In genomic region chr4:184168406-184169019, GRCh38 we compare ENCODE assay signal across 8 cellular contexts. TPM values are rescaled to one million over a fixed set of nuclear protein-coding genes. Genes with fewer than 3 reads are reported as not detected.
DNase-seq lines count a peak whose midpoint lies in the region; ATAC-seq and TF ChIP-seq lines count a peak whose summit lies in the region.

No MANE protein-coding gene starts in this region.

- intact Hi-C loops in mucosa of descending colon (cut with DNase I, micrococcal nuclease), result loop anchor here (2.0 to 10.0 kb wide), 3 partner anchors 64 to 328 kb away; no protein-coding TSS in a partner anchor

- H3K4me1 Mint-ChIP-seq in activated CD8-positive, alpha-beta memory T cell treated with anti-CD3 and anti-CD28 coated beads, Interleukin-2, amount 10 ng/mL, durations not matched to agents 7 days and 5 days, result peaks cover 22% of the 10 kb centered on the region

- DNase-seq in NCI-H2029 treated with DMSO at 0.1 percent for 48 hours (lab: John Stamatoyannopoulos, UW), result peak; percentile 1
- no peak for DNase-seq in NCI-H2029 (lab: John Stamatoyannopoulos, UW)
- DNase-seq in NCI-H510A (lab: John Stamatoyannopoulos, UW), result peak; percentile 11
- peak; percentile 65 for DNase-seq in activated CD8-positive, alpha-beta memory T cell treated with anti-CD3 and anti-CD28 coated beads, Interleukin-2, amount 10 ng/mL, durations not matched to agents 7 days and 5 days
- DNase-seq in epidermal melanocyte (ENCODE audit: insufficient read length, low spot score), result peak; percentile 65
- DNase-seq in mucosa of descending colon, result peak; percentile 66 to 80 (median 78)
- peak; percentile 5 to 6 for DNase-seq in stimulated activated CD8-positive, alpha-beta memory T cell treated with anti-CD3 and anti-CD28 coated beads, Interleukin-7, amount 100 ng/mL, for 1 hour (ENCODE audit: low read depth in 2 of 2)

- H3K9me3 ChIP-seq in mucosa of descending colon, result no peaks in the 10 kb centered on the region

- peaks cover 63% of the 10 kb centered on the region for H3K27me3 Mint-ChIP-seq in activated CD8-positive, alpha-beta memory T cell treated with anti-CD3 and anti-CD28 coated beads, Interleukin-2, amount 10 ng/mL, durations not matched to agents 7 days and 5 days

- H3K4me3 ChIP-seq in mucosa of descending colon, result no peak overlapping the region

- TF ChIP-seq CTCF in mucosa of descending colon (IDR thresholded peaks at IDR 0.05), result peak; percentile 95

- peaks cover 10% of the 10 kb centered on the region for H3K36me3 Mint-ChIP-seq in activated CD8-positive, alpha-beta memory T cell treated with anti-CD3 and anti-CD28 coated beads, Interleukin-2, amount 10 ng/mL, durations not matched to agents 7 days and 5 days

- H3K9me3 Mint-ChIP-seq in activated CD8-positive, alpha-beta memory T cell treated with anti-CD3 and anti-CD28 coated beads, Interleukin-2, amount 10 ng/mL, durations not matched to agents 7 days and 5 days (ENCODE audit: low read depth), result no peaks in the 10 kb centered on the region

- no peaks in the 10 kb centered on the region for H3K4me1 ChIP-seq in mucosa of descending colon (ENCODE audit: low read depth)

- H3K4me3 Mint-ChIP-seq in activated CD8-positive, alpha-beta memory T cell treated with anti-CD3 and anti-CD28 coated beads, Interleukin-2, amount 10 ng/mL, durations not matched to agents 7 days and 5 days, result peak overlapping the region; percentile 12

- no peak overlapping the region for H3K27ac Mint-ChIP-seq in activated CD8-positive, alpha-beta memory T cell treated with anti-CD3 and anti-CD28 coated beads, Interleukin-2, amount 10 ng/mL, durations not matched to agents 7 days and 5 days

- ATAC-seq in HG02870 (IDR thresholded peaks at IDR 0.05; ENCODE audit: unreplicated experiment) (peak; percentile 50), mucosa of descending colon (peak; percentile 95)
- ATAC-seq in activated CD8-positive, alpha-beta memory T cell treated with anti-CD3 and anti-CD28 coated beads, Interleukin-2, amount 10 ng/mL, durations not matched to agents 7 days and 5 days, result peak; percentile 92

- H3K36me3 ChIP-seq in mucosa of descending colon (ENCODE audit: low read depth), result no peaks in the 10 kb centered on the region

- CTCF ChIA-PET in activated CD8-positive, alpha-beta memory T cell treated with anti-CD3 and anti-CD28 coated beads, Interleukin-2, amount 10 ng/mL, durations not matched to agents 7 days and 5 days (lab: Charles Lee), result interaction anchor here (0.6 to 2.4 kb wide), 16 partner anchors 9 to 830 kb away, joined by 3 to 9 read pairs (median 4); no protein-coding TSS in a partner anchor

RNA-seq across cellular contexts. Expression of gene ENPP6, which starts 49.2 kb away (rescaled TPM):
- total RNA-seq in activated CD8-positive, alpha-beta memory T cell treated with anti-CD3 and anti-CD28 coated beads, Interleukin-2, amount 10 ng/mL, durations not matched to agents 7 days and 5 days, result 1 to 10 TPM; 6.2 to 6.9 TPM
- under 1 TPM; 0.35 to 0.57 (median 0.43) TPM for total RNA-seq in mucosa of descending colon

Comparison
In these comparisons a context has a peak if more than half of its experiments do, and no peak if none do; other contexts are left out.
1. RNA of gene ENPP6, which starts 49.2 kb away (total RNA-seq): 6.2 to 6.9 TPM in activated CD8-positive, alpha-beta memory T cell treated with anti-CD3 and anti-CD28 coated beads, Interleukin-2, amount 10 ng/mL, durations not matched to agents 7 days and 5 days; 0.35 to 0.57 TPM in mucosa of descending colon; every median in the first group is over 4 times any median in the second.
2. Peak in every context shown above with its lines, with median percentiles within 50 percentile points of each other: ATAC-seq.